Comparison of ENCODE assay signal across 2 cellular contexts in genomic region chr1:22108343-22109135, GRCh38.
TF ChIP-seq lines count a peak whose summit lies in the region.

No MANE protein-coding gene starts in this region.

TF ChIP-seq in liver, 16 proteins besides CTCF, POLR2A, EP300 and RAD21:
- TF ChIP-seq ZBTB33 (IDR thresholded peaks at IDR 0.05) = no peak
- no peak for TF ChIP-seq GABPA (IDR thresholded peaks at IDR 0.05 in 1 of 2, conservative IDR thresholded peaks at IDR 0.05 in 1 of 2)
- TF ChIP-seq TAF1 (conservative IDR thresholded peaks at IDR 0.05) = no peak
- TF ChIP-seq EGR1 (IDR thresholded peaks at IDR 0.05; ENCODE audit: low read depth in 2 of 2) = no peak
- peak; percentile 63 for TF ChIP-seq NR2F2 (IDR thresholded peaks at IDR 0.05)
- TF ChIP-seq HNF4G (IDR thresholded peaks at IDR 0.05) = no peak
TF ChIP-seq in liver: peak in this region for 1.

TF ChIP-seq in HepG2, 621 proteins besides CTCF, POLR2A, EP300 and RAD21 (continued from another document):
- TF ChIP-seq ZNF407 (CRISPR knock-in tag; IDR thresholded peaks at IDR 0.05; ENCODE audit: not compliant biosample characterization) (no peak), ZNF577 (CRISPR knock-in tag; IDR thresholded peaks at IDR 0.05; ENCODE audit: borderline replicate concordance, low read depth) (no peak), SOX6 (IDR thresholded peaks at IDR 0.05) (no peak), SOX6 (CRISPR knock-in tag; IDR thresholded peaks at IDR 0.05) (no peak), ZNF530 (CRISPR knock-in tag; IDR thresholded peaks at IDR 0.05; ENCODE audit: low read depth) (no peak), ZFP90 (CRISPR knock-in tag; IDR thresholded peaks at IDR 0.05; ENCODE audit: borderline replicate concordance) (no peak), ATF7 (IDR thresholded peaks at IDR 0.05) (no peak), ATF7 (CRISPR knock-in tag; IDR thresholded peaks at IDR 0.05) (no peak), MBD4 (IDR thresholded peaks at IDR 0.05; ENCODE audit: borderline replicate concordance, low read length) (no peak), PLRG1 (conservative IDR thresholded peaks at IDR 0.05) (no peak), RNF2 (conservative IDR thresholded peaks at IDR 0.05; ENCODE audit: low read depth) (no peak), ATRX (CRISPR knock-in tag; IDR thresholded peaks at IDR 0.05; ENCODE audit: borderline replicate concordance) (no peak), MAF1 (CRISPR knock-in tag; IDR thresholded peaks at IDR 0.05; ENCODE audit: borderline replicate concordance) (no peak), CENPBD1 (CRISPR knock-in tag; IDR thresholded peaks at IDR 0.05; ENCODE audit: borderline replicate concordance, low read depth) (no peak), DRAP1 (CRISPR knock-in tag; IDR thresholded peaks at IDR 0.05) (no peak), REST (IDR thresholded peaks at IDR 0.05; ENCODE audit: borderline replicate concordance in 1 of 2, low read depth in 1 of 2, low read length in 2 of 2) (no peak), E2F5 (CRISPR knock-in tag; conservative IDR thresholded peaks at IDR 0.05) (no peak), SALL1 (CRISPR knock-in tag; IDR thresholded peaks at IDR 0.05) (no peak)
TF ChIP-seq in HepG2: peak in this region for 0.
